Comparison of ENCODE assay signal across 35 cellular contexts in genomic region chr2:52070665-52071064, GRCh38.
"Had no signal": no experiment of that assay in that cellular context is flagged by ENCODE, and none has a peak within 500 bp of the region (broad histone marks: within the 10 kb centered on the region; RNA-seq: fewer than 3 reads in every experiment).

No MANE protein-coding gene starts in this region.

- H3K36me3 ChIP-seq: MG63 had no signal

- H3K9me3 ChIP-seq: MG63 had no signal

- DNase-seq: Kasumi-1, MG63, MM.1S, MV-4-11, NCI-H1048, NCI-H1092, NCI-H1092 treated with DMSO at 0.1 percent for 48 hours, NCI-H1105, NCI-H1105 treated with DMSO at 0.1 percent for 48 hours, NCI-H1417, NCI-H1417 treated with DMSO at 0.1 percent for 48 hours, NCI-H1436, NCI-H1436 treated with DMSO at 0.1 percent for 48 hours, NCI-H146, NCI-H1694, NCI-H1694 treated with DMSO at 0.1 percent for 48 hours, NCI-H187, NCI-H187 treated with DMSO at 0.1 percent for 48 hours, NCI-H1930, NCI-H2029, NCI-H2029 treated with DMSO at 0.1 percent for 48 hours, NCI-H2081, NCI-H2081 treated with DMSO at 0.1 percent for 48 hours, NCI-H2107, NCI-H2171, NCI-H2171 treated with DMSO at 0.1 percent for 48 hours, NCI-H2227 treated with DMSO at 0.1 percent for 48 hours, NCI-H226, NCI-H345, NCI-H446, NCI-H446 treated with DMSO at 0.1 percent for 48 hours, NCI-H510A, NCI-H510A treated with DMSO at 0.1 percent for 48 hours, NCI-H524, NCI-H524 treated with DMSO at 0.1 percent for 48 hours had no signal

- H3K4me3 ChIP-seq: MG63 had no signal

- H3K27me3 ChIP-seq: MG63 had no signal
